Comparison of ENCODE assay signal across 1 cellular context in the genomic region with DNA sequence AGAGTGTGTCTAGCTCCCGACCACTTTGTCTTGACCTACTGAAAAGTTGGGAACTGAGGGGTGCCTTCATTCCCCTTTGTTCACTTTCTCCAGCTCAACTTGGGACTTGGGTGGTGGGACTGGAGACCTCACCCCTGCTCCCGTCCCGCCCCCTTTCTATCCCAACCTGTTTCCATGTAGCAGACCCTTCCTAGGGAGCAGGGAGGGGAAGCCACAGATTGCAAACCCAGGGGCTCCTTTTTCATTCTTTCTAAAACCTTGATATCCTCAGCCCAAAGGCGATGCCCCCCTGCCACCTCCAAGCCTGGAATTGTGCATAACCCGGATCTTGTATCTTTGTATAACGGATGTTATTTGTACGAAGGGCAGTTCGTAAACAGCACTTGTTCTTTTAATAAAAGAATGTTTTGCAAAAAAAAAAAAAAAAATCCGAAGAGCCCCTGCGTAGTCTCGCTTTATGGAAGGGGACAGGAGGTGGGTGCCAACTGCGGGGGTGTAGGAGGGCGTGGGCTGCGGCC.
TF ChIP-seq lines count a peak whose summit lies in the region.

No MANE protein-coding gene starts in this region.

TF ChIP-seq in IMR-90, 13 proteins besides CTCF, POLR2A, EP300 and RAD21:
- TF ChIP-seq, protein P1, sequence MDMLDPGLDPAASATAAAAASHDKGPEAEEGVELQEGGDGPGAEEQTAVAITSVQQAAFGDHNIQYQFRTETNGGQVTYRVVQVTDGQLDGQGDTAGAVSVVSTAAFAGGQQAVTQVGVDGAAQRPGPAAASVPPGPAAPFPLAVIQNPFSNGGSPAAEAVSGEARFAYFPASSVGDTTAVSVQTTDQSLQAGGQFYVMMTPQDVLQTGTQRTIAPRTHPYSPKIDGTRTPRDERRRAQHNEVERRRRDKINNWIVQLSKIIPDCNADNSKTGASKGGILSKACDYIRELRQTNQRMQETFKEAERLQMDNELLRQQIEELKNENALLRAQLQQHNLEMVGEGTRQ (IDR thresholded peaks at IDR 0.05; ENCODE audit: low read depth, low read length): no peak
- TF ChIP-seq MAFK (IDR thresholded peaks at IDR 0.05; ENCODE audit: low read depth, low read length) (no peak), MAZ (IDR thresholded peaks at IDR 0.05; ENCODE audit: borderline replicate concordance, low read depth, low read length) (no peak), NFE2L2 (IDR thresholded peaks at IDR 0.05; ENCODE audit: low read depth, low read length) (no peak), BHLHE40 (IDR thresholded peaks at IDR 0.05; ENCODE audit: low read depth, low read length) (no peak), CEBPB (IDR thresholded peaks at IDR 0.05; ENCODE audit: low read depth, low read length) (no peak), SMC3 (IDR thresholded peaks at IDR 0.05; ENCODE audit: low read depth, low read length) (no peak), CHD1 (IDR thresholded peaks at IDR 0.05; ENCODE audit: low read depth, low read length) (no peak)
